Comparison of ENCODE assay signal across 10 cellular contexts in genomic region chr3:148698190-148698806, GRCh38. TPM values are rescaled to one million over a fixed set of nuclear protein-coding genes. Genes with fewer than 3 reads are reported as not detected.
DNase-seq lines count a peak whose midpoint lies in the region; ATAC-seq, FAIRE-seq and TF ChIP-seq lines count a peak whose summit lies in the region.
"Had no signal": no experiment of that assay in that cellular context is flagged by ENCODE, and none has a peak within 500 bp of the region (broad histone marks: within the 10 kb centered on the region; RNA-seq: fewer than 3 reads in every experiment).

No MANE protein-coding gene starts in this region.

- H3K4me1 Mint-ChIP-seq in activated naive CD4-positive, alpha-beta T cell treated with anti-CD3 and anti-CD28 coated beads, Interleukin-2, amount 10 ng/mL, durations not matched to agents 7 days and 5 days = no peaks in the 10 kb centered on the region

- dilution Hi-C loops in IMR-90 (cut with HindIII; ENCODE audit: low sequenced_read_pairs, unreplicated experiment) = no loop called here
- dilution Hi-C loops in endothelial cell of umbilical vein (cut with MboI; ENCODE audit: extremely low pct_ligation_motif_present, low sequenced_read_pairs) = no loop called here

- H3K27me3 ChIP-seq in IMR-90 (ENCODE audit: control insufficient read depth, insufficient read depth, low read length) = peaks cover 24% of the 10 kb centered on the region
- peaks cover 10 to 33% of the 10 kb centered on the region in 2 experiments for H3K27me3 ChIP-seq in endothelial cell of umbilical vein (ENCODE audit: control insufficient read depth in 2 of 2, insufficient read depth in 2 of 2, low read length in 2 of 2)
- no peaks in the 10 kb centered on the region for H3K27me3 ChIP-seq in lung (ENCODE audit: control insufficient read depth, insufficient read depth)
- peaks cover 0 to 26% (median 15%) of the 10 kb centered on the region in 5 donors for H3K27me3 ChIP-seq in subcutaneous abdominal adipose tissue (ENCODE audit: control insufficient read depth in 5 of 5, insufficient read depth in 4 of 5, low read length in 5 of 5)

- TF ChIP-seq POLR2A in IMR-90 (IDR thresholded peaks at IDR 0.05; ENCODE audit: low read depth, low read length) (no peak), endothelial cell of umbilical vein (IDR thresholded peaks at IDR 0.05; ENCODE audit: low read depth, low read length) (no peak)

- H3K27ac Mint-ChIP-seq in activated naive CD4-positive, alpha-beta T cell treated with anti-CD3 and anti-CD28 coated beads, Interleukin-2, amount 10 ng/mL, durations not matched to agents 7 days and 5 days = no peak overlapping the region

- no peak overlapping the region for H3K4ac ChIP-seq in IMR-90 (ENCODE audit: low read depth, low read length)

- H3K36me3 ChIP-seq in IMR-90 (ENCODE audit: control insufficient read depth, insufficient read depth, low read length) (no peaks in the 10 kb centered on the region), endothelial cell of umbilical vein (ENCODE audit: control insufficient read depth in 2 of 2, extremely low read depth in 1 of 2, insufficient read depth in 2 of 2, low read length in 2 of 2) (no peaks in the 10 kb centered on the region), lung (ENCODE audit: control insufficient read depth in 2 of 2, insufficient read depth in 2 of 2, low read length in 2 of 2) (no peaks in the 10 kb centered on the region), subcutaneous abdominal adipose tissue (ENCODE audit: control insufficient read depth in 5 of 5, insufficient read depth in 5 of 5, low read length in 5 of 5) (no peaks in the 10 kb centered on the region)

- H3K36me3 Mint-ChIP-seq in activated naive CD4-positive, alpha-beta T cell treated with anti-CD3 and anti-CD28 coated beads, Interleukin-2, amount 10 ng/mL, durations not matched to agents 7 days and 5 days = no peaks in the 10 kb centered on the region

- in situ Hi-C loops in IMR-90 (cut with MboI; ENCODE audit: low sequenced_read_pairs) = no loop called here

- H2BK15ac ChIP-seq in IMR-90 (ENCODE audit: low read depth, low read length) = no peak overlapping the region

- H3K14ac ChIP-seq in IMR-90 (replicated peaks; ENCODE audit: low read depth, low read length) = no peak overlapping the region; the same call in 1 of the 2 replicates

- H3K79me1 ChIP-seq in IMR-90 (ENCODE audit: low read depth in 1 of 2, low read length in 2 of 2) = no peaks in the 10 kb centered on the region

- no peak overlapping the region for H3K9ac ChIP-seq in IMR-90 (ENCODE audit: low read depth, low read length)
- H3K9ac ChIP-seq in endothelial cell of umbilical vein (replicated peaks; ENCODE audit: extremely low read depth, insufficient read depth, low read length) = no peak overlapping the region
- peak overlapping the region in 4 of 5 donors; percentile 4 to 52 (median 48) for H3K9ac ChIP-seq in subcutaneous abdominal adipose tissue (ENCODE audit: low read length in 5 of 5)

- intact Hi-C loops in IMR-90 (cut with micrococcal nuclease) (no loop called here), endothelial cell of umbilical vein (cut with micrococcal nuclease) (no loop called here)

- ATAC-seq in IMR-90 (ENCODE audit: low read depth) = no peak
- ATAC-seq in lung (ENCODE audit: insufficient read depth, low FRiP score) = no peak
- ATAC-seq in GM19452 (IDR thresholded peaks at IDR 0.05; ENCODE audit: unreplicated experiment) = no peak

- H3K79me2 ChIP-seq in endothelial cell of umbilical vein (ENCODE audit: control insufficient read depth, insufficient read depth, low read length) = no peaks in the 10 kb centered on the region

- DNase-seq in IMR-90 (no peak), endothelial cell of umbilical vein (ENCODE audit: low read depth, low spot score) (no peak), lung (ENCODE audit: low spot score) (no peak), NCI-H1417 treated with DMSO at 0.1 percent for 48 hours (lab: John Stamatoyannopoulos, UW) (no peak)
- no peak for DNase-seq in activated CD4-positive, alpha-beta T cell treated with anti-CD3 and anti-CD28 coated beads for 4 hours
- no peak for DNase-seq in activated naive CD4-positive, alpha-beta T cell treated with anti-CD3 and anti-CD28 coated beads, Interleukin-2, amount 10 ng/mL, durations not matched to agents 7 days and 5 days
- DNase-seq: cortex of kidney, OCI-M1 had no signal

- H2BK5ac ChIP-seq in IMR-90 (ENCODE audit: low read depth, low read length, poor library complexity, severe bottlenecking) = no peak overlapping the region

- no peak overlapping the region for H4K8ac ChIP-seq in IMR-90 (ENCODE audit: low read depth in 2 of 2, low read length in 2 of 2)

- H2AK9ac ChIP-seq in IMR-90 (replicated peaks; ENCODE audit: low read depth, low read length, poor library complexity) = peak overlapping the region; percentile 62

- H3K18ac ChIP-seq in IMR-90 (ENCODE audit: low read depth, low read length) = no peak overlapping the region

- peak overlapping the region; percentile 37 for H3K4me3 ChIP-seq in IMR-90 (ENCODE audit: insufficient read depth, low read depth, low read length)
- H3K4me3 ChIP-seq in endothelial cell of umbilical vein (replicated peaks in 1 of 3; ENCODE audit: insufficient read depth in 1 of 3, low read depth in 1 of 3, low read length in 3 of 3) = no peak overlapping the region
- H3K4me3 ChIP-seq in lung = peak overlapping the region; percentile 49
- H3K4me3 ChIP-seq in subcutaneous abdominal adipose tissue (ENCODE audit: low read depth in 1 of 5, low read length in 5 of 5) = peak overlapping the region; percentile 48 to 82 (median 73)

- no peaks in the 10 kb centered on the region; the same call in 1 of the 2 replicates for H4K20me1 ChIP-seq in IMR-90 (ENCODE audit: insufficient read depth, low read length)
- H4K20me1 ChIP-seq in endothelial cell of umbilical vein (replicated peaks; ENCODE audit: control insufficient read depth, extremely low read depth, insufficient read depth, low read length) = no peaks in the 10 kb centered on the region

- WGBS in IMR-90 (ENCODE audit: extremely low coverage in 2 of 2, insufficient read length in 1 of 2), 2 experiments = no CpG with 5 or more reads among the region's 17 CpGs
- 45% methylated on average over 17 of the region's 17 CpGs for WGBS in lung, 2 donors

- CTCF ChIA-PET in IMR-90 (lab: Yijun Ruan, JAX) (interaction anchor here (0.6 kb wide), 1 partner anchor 110 kb away, joined by 3 read pairs; no protein-coding TSS in a partner anchor), endothelial cell of umbilical vein (lab: Charles Lee) (interaction anchor here (1.0 kb wide), 1 partner anchor 13 kb away, joined by 3 read pairs; no protein-coding TSS in a partner anchor)
- CTCF ChIA-PET in activated naive CD4-positive, alpha-beta T cell treated with anti-CD3 and anti-CD28 coated beads, Interleukin-2, amount 10 ng/mL, durations not matched to agents 7 days and 5 days (lab: Charles Lee) = no interaction called here

- peak overlapping the region; percentile 82; the same call in 1 of the 2 replicates for H3K23ac ChIP-seq in IMR-90 (ENCODE audit: low read depth, low read length)

- no peaks in the 10 kb centered on the region for H3K9me3 ChIP-seq in IMR-90 (ENCODE audit: control insufficient read depth, insufficient read depth, low read length)
- no peaks in the 10 kb centered on the region for H3K9me3 ChIP-seq in endothelial cell of umbilical vein (replicated peaks; ENCODE audit: control insufficient read depth, insufficient read depth, low read length)
- peaks cover 0 to 4% of the 10 kb centered on the region in 2 donors for H3K9me3 ChIP-seq in lung (ENCODE audit: control insufficient read depth in 2 of 2, insufficient read depth in 1 of 2, low read length in 1 of 2)
- no peaks in the 10 kb centered on the region for H3K9me3 ChIP-seq in subcutaneous abdominal adipose tissue (ENCODE audit: control insufficient read depth in 5 of 5, low read length in 5 of 5)

- H3K4me1 ChIP-seq in IMR-90 (ENCODE audit: control insufficient read depth, insufficient read depth, low read length) (no peaks in the 10 kb centered on the region), endothelial cell of umbilical vein (ENCODE audit: control insufficient read depth, extremely low read depth, insufficient read depth, low read length) (no peaks in the 10 kb centered on the region), lung (ENCODE audit: control insufficient read depth in 2 of 2, insufficient read depth in 2 of 2, low read length in 2 of 2) (peaks cover 0 to 2% of the 10 kb centered on the region in 2 donors), subcutaneous abdominal adipose tissue (ENCODE audit: control insufficient read depth in 5 of 5, insufficient read depth in 5 of 5, low read length in 5 of 5) (peaks cover 0 to 11% (median 7%) of the 10 kb centered on the region in 5 donors)

- H3K9me1 ChIP-seq in IMR-90 (ENCODE audit: insufficient read depth, low read length) (no peaks in the 10 kb centered on the region; the same call in 1 of the 2 replicates), endothelial cell of umbilical vein (replicated peaks; ENCODE audit: control insufficient read depth, extremely low read depth, insufficient read depth, low read length) (no peaks in the 10 kb centered on the region)

- H4K5ac ChIP-seq in IMR-90 (ENCODE audit: low read depth, low read length) = no peak overlapping the region

- no peak overlapping the region for H4K91ac ChIP-seq in IMR-90 (ENCODE audit: insufficient read depth, low read depth, low read length)

- no peak overlapping the region for H3K56ac ChIP-seq in IMR-90 (ENCODE audit: extremely low read depth, insufficient read depth, low read length)

- H3K4me2 ChIP-seq in IMR-90 (ENCODE audit: low read depth, low read length) = peak overlapping the region; percentile 55
- no peak overlapping the region for H3K4me2 ChIP-seq in endothelial cell of umbilical vein (ENCODE audit: insufficient read depth, low read length)

- H3K27ac ChIP-seq in IMR-90 (ENCODE audit: insufficient read depth, low read length) = no peak overlapping the region
- no peak overlapping the region for H3K27ac ChIP-seq in endothelial cell of umbilical vein (ENCODE audit: insufficient read depth, low read depth, low read length)
- H3K27ac ChIP-seq in lung (ENCODE audit: low read depth in 1 of 2, low read length in 1 of 2) = peak overlapping the region in 1 of 2 donors; percentile 18
- H3K27ac ChIP-seq in subcutaneous abdominal adipose tissue (ENCODE audit: low read depth, low read length) = peak overlapping the region; percentile 9

- no peak for TF ChIP-seq CTCF in IMR-90 (conservative IDR thresholded peaks at IDR 0.05; ENCODE audit: low read depth, low read length)
- no peak for TF ChIP-seq CTCF in endothelial cell of umbilical vein (IDR thresholded peaks at IDR 0.05; ENCODE audit: extremely low read depth in 1 of 2, insufficient read depth in 1 of 2, low read depth in 1 of 2, low read length in 2 of 2)
- no peak for TF ChIP-seq CTCF in lung (IDR thresholded peaks at IDR 0.05; ENCODE audit: control extremely low read depth, extremely low read depth)

- H2BK120ac ChIP-seq in IMR-90 (ENCODE audit: low read depth, low read length) = no peak overlapping the region

- no peak overlapping the region for H2BK20ac ChIP-seq in IMR-90 (ENCODE audit: low read depth, low read length)

- no peak overlapping the region for H3K4me3 Mint-ChIP-seq in activated naive CD4-positive, alpha-beta T cell treated with anti-CD3 and anti-CD28 coated beads, Interleukin-2, amount 10 ng/mL, durations not matched to agents 7 days and 5 days

- peaks cover 15% of the 10 kb centered on the region for H3K27me3 Mint-ChIP-seq in activated naive CD4-positive, alpha-beta T cell treated with anti-CD3 and anti-CD28 coated beads, Interleukin-2, amount 10 ng/mL, durations not matched to agents 7 days and 5 days

- H2AFZ ChIP-seq in IMR-90 (replicated peaks; ENCODE audit: low read length, poor library complexity) (peak overlapping the region; percentile 89), endothelial cell of umbilical vein (ENCODE audit: low read depth, low read length) (no peak overlapping the region)

- H3K9me3 Mint-ChIP-seq in activated naive CD4-positive, alpha-beta T cell treated with anti-CD3 and anti-CD28 coated beads, Interleukin-2, amount 10 ng/mL, durations not matched to agents 7 days and 5 days = no peaks in the 10 kb centered on the region

- no peak for FAIRE-seq in endothelial cell of umbilical vein (lab: Jason Lieb, UNC)

- TF ChIP-seq RAD21 in IMR-90 (IDR thresholded peaks at IDR 0.05; ENCODE audit: low read length) = no peak

- BruUV-seq in IMR-90 (replicated peaks; lab: Mats Ljungman, UMichigan) (no TSS peak), endothelial cell of umbilical vein (replicated peaks; lab: Mats Ljungman, UMichigan) (no TSS peak)

- POLR2A ChIA-PET in IMR-90 (lab: Charles Lee; ENCODE audit: unreplicated experiment) = no interaction called here
- POLR2A ChIA-PET in endothelial cell of umbilical vein (lab: Charles Lee) = no interaction called here

- H2AK5ac ChIP-seq in IMR-90 (ENCODE audit: low read depth, low read length) = no peak overlapping the region

RNA-seq across cellular contexts. Expression of gene AGTR1, which starts 0.6 kb away (rescaled TPM):
- total RNA-seq in IMR-90 (2012; rRNA removed) (2.7 and 3.3 TPM in 2 replicates), endothelial cell of umbilical vein (not detected in 2 replicates), lung (10 to 100 TPM in 1 of 2 donors, 1 to 10 TPM in 1; 3.2 to 17.9 TPM)
- polyA plus RNA-seq in IMR-90 (2012; rRNA removed) (2.1 and 2.2 TPM in 2 replicates), endothelial cell of umbilical vein (not detected in 2 replicates), lung (1 to 10 TPM; 2.9 to 4.2 TPM)
- 0.60 and 0.82 TPM in 2 replicates for polyA plus RNA-seq in IMR-90 (2012; cell fraction: cytosol; rRNA removed)
- polyA plus RNA-seq in IMR-90 (2012; cell fraction: nucleus; rRNA removed; ENCODE audit: low replicate concordance) = 0.46 and 3.2 TPM in 2 replicates
- polyA plus RNA-seq in endothelial cell of umbilical vein (2011; cell fraction: cytosol; rRNA removed) = not detected in 2 replicates
- polyA plus RNA-seq in endothelial cell of umbilical vein (2011; cell fraction: nucleus; rRNA removed) = not detected in 2 replicates
- polyA plus RNA-seq in endothelial cell of umbilical vein (2012) = not detected in 2 replicates
- not detected in 2 replicates for polyA minus RNA-seq in endothelial cell of umbilical vein
- polyA minus RNA-seq in endothelial cell of umbilical vein (2011; cell fraction: cytosol; rRNA and poly(A)+ RNA removed) = not detected
- not detected in 2 replicates for polyA minus RNA-seq in endothelial cell of umbilical vein (2011; cell fraction: nucleus; rRNA and poly(A)+ RNA removed)

Comparison
In these comparisons a context has a peak if more than half of its experiments do, and no peak if none do; other contexts are left out.
1. H3K4me3 ChIP-seq: peak in IMR-90 (single experiment), lung (single experiment) and subcutaneous abdominal adipose tissue (5 of 5); none in endothelial cell of umbilical vein (0 of 3).
2. H3K9ac ChIP-seq: peak in subcutaneous abdominal adipose tissue (4 of 5); none in IMR-90 (single experiment) and endothelial cell of umbilical vein (single experiment).